ENCODE assay signal across 17 cellular contexts in genomic region chr2:191938779-191939178, GRCh38.
DNase-seq lines count a peak whose midpoint lies in the region; TF ChIP-seq lines count a peak whose summit lies in the region.
"Had no signal": no experiment of that assay in that cellular context is flagged by ENCODE, and none has a peak within 500 bp of the region (broad histone marks: within the 10 kb centered on the region; RNA-seq: fewer than 3 reads in every experiment).

No MANE protein-coding gene starts in this region.

- H3F3A ChIP-seq in neural cell (ENCODE audit: insufficient read depth, low read length, poor library complexity, severe bottlenecking), result peaks cover 7% of the 10 kb centered on the region

- TF ChIP-seq RAD21 in neural cell (conservative IDR thresholded peaks at IDR 0.05), result no peak

- peak; percentile 52 for TF ChIP-seq EP300 in neural cell (conservative IDR thresholded peaks at IDR 0.05; ENCODE audit: poor library complexity, severe bottlenecking)

- no peak overlapping the region for H2AFZ ChIP-seq in neural cell (ENCODE audit: low read depth, low read length)

- no peak overlapping the region for H3K9ac ChIP-seq in neural cell (ENCODE audit: low read length)

- in situ Hi-C loops in ACHN (cut with HindIII; ENCODE audit: low pct_ligation_motif_present, low pct_unique_long_range_greater_than_20kb, low sequenced_read_pairs), result no loop called here

- H3K9me3 ChIP-seq in neural cell (ENCODE audit: low read length), result no peaks in the 10 kb centered on the region

- peak overlapping the region; percentile 48 for H3K27ac ChIP-seq in neural cell (ENCODE audit: low read length)
- H3K27ac ChIP-seq: C4-2B, HL-60 had no signal

- H3K9me2 ChIP-seq in neural cell (ENCODE audit: insufficient read depth, low read length), result no peaks in the 10 kb centered on the region

- no peak for TF ChIP-seq CTCF in neural cell (IDR thresholded peaks at IDR 0.05; ENCODE audit: poor library complexity, severe bottlenecking)

- H3K79me2 ChIP-seq in neural cell (replicated peaks; ENCODE audit: insufficient read depth, low read length), result no peaks in the 10 kb centered on the region

- H3K27me3 ChIP-seq in neural cell (ENCODE audit: insufficient read depth, low read depth, low read length), result no peaks in the 10 kb centered on the region

- H3K36me3 ChIP-seq in neural cell (ENCODE audit: insufficient read depth, low read length), result no peaks in the 10 kb centered on the region

- peak overlapping the region; percentile 16 for H3K4me2 ChIP-seq in neural cell (ENCODE audit: low read length)

- H3K4me3 ChIP-seq in neural cell (ENCODE audit: low read length), result no peak overlapping the region

- no peaks in the 10 kb centered on the region for H4K20me1 ChIP-seq in neural cell (ENCODE audit: insufficient read depth)

- DNase-seq in NCI-H146 (lab: John Stamatoyannopoulos, UW), result peak; percentile 4
- no peak for DNase-seq in NCI-H146 treated with DMSO at 0.1 percent for 48 hours (lab: John Stamatoyannopoulos, UW; ENCODE audit: unreplicated experiment)
- peak; percentile 21 for DNase-seq in NCI-H82 (lab: John Stamatoyannopoulos, UW)
- DNase-seq in NCI-H82 treated with DMSO at 0.1 percent for 48 hours (lab: John Stamatoyannopoulos, UW; ENCODE audit: unreplicated experiment), result no peak
- DNase-seq in NCI-H2227 treated with DMSO at 0.1 percent for 48 hours (lab: John Stamatoyannopoulos, UW), result peak; percentile 96
- DNase-seq in ACHN, result no peak
- DNase-seq in NOMO-1 treated with dmso at 0.1 percent for 144 hours (lab: John Stamatoyannopoulos, UW; ENCODE audit: unreplicated experiment), result no peak
- DNase-seq: 8988T; CD4-positive, alpha-beta memory T cell; DMS53; GF-D8; GOT3; H9; HFFc6 had no signal

TF ChIP-seq in neural cell, 6 proteins besides CTCF, POLR2A, EP300 and RAD21:
- TF ChIP-seq EZH2 (IDR thresholded peaks at IDR 0.05; ENCODE audit: borderline replicate concordance, insufficient read depth, low read length, poor library complexity, severe bottlenecking) (no peak), POLR2AphosphoS5 (IDR thresholded peaks at IDR 0.05) (peak; percentile 92), MXI1 (conservative IDR thresholded peaks at IDR 0.05; ENCODE audit: poor library complexity, severe bottlenecking) (no peak), REST (IDR thresholded peaks at IDR 0.05; ENCODE audit: borderline replicate concordance) (peak; percentile 91)

Comparison
In these comparisons a context has a peak if more than half of its experiments do, and no peak if none do; other contexts are left out.
1. DNase-seq: peak in NCI-H146 (single experiment), NCI-H82 (single experiment) and NCI-H2227 treated with DMSO at 0.1 percent for 48 hours (single experiment); none in NCI-H146 treated with DMSO at 0.1 percent for 48 hours (single experiment), NCI-H82 treated with DMSO at 0.1 percent for 48 hours (single experiment), ACHN (single experiment) and NOMO-1 treated with dmso at 0.1 percent for 144 hours (single experiment).